In genomic region chr17:59811209-59811608, GRCh38 we compare ENCODE assay signal across 25 cellular contexts.
DNase-seq lines count a peak whose midpoint lies in the region; ATAC-seq and TF ChIP-seq lines count a peak whose summit lies in the region.
"Had no signal": no experiment of that assay in that cellular context is flagged by ENCODE, and none has a peak within 500 bp of the region (broad histone marks: within the 10 kb centered on the region; RNA-seq: fewer than 3 reads in every experiment).

No MANE protein-coding gene starts in this region.

- POLR2A ChIA-PET in HCT116 (lab: Charles Lee) = interaction anchor here (0.6 kb wide), 1 partner anchor 31 kb away, joined by 3 read pairs; no protein-coding TSS in a partner anchor

- H3K27ac ChIP-seq in HCT116 (ENCODE audit: low read depth, low read length) (peak overlapping the region; percentile 9; the same call in 1 of the 2 replicates), esophagus muscularis mucosa (replicated peaks in 1 of 4) (no peak overlapping the region)
- H3K27ac ChIP-seq: adrenal gland, BLaER1, neutrophil, upper lobe of left lung had no signal

- H3K27ac Mint-ChIP-seq in activated T-helper 17 cell treated with anti-CD3 and anti-CD28 coated beads, Interleukin-2, amount 50 U/mL, for 72 hours = peak overlapping the region; percentile 18
- peak overlapping the region; percentile 59 for H3K27ac Mint-ChIP-seq in mesothelial cell of epicardium

- H3K27me3 ChIP-seq in HCT116 (ENCODE audit: insufficient read depth, low read length) (no peaks in the 10 kb centered on the region), esophagus muscularis mucosa (no peaks in the 10 kb centered on the region)
- H3K27me3 ChIP-seq: adrenal gland, BLaER1, neutrophil, upper lobe of left lung had no signal

- H3K4me1 ChIP-seq in HCT116 (ENCODE audit: control insufficient read depth in 1 of 2, insufficient read depth in 2 of 2, low read length in 2 of 2) (peaks cover 12 to 21% of the 10 kb centered on the region in 2 experiments), esophagus muscularis mucosa (peaks cover 0 to 15% (median 5%) of the 10 kb centered on the region in 4 donors)
- H3K4me1 ChIP-seq: adrenal gland had no signal

- intact Hi-C loops in HCT116 (cut with micrococcal nuclease) = no loop called here
- intact Hi-C loops in esophagus muscularis mucosa (cut with DNase I) = no loop called here

- peak; percentile 27; the same call in 1 of the 2 replicates for ATAC-seq in HCT116
- no peak for ATAC-seq in activated T-helper 17 cell treated with anti-CD3 and anti-CD28 coated beads, Interleukin-2, amount 50 U/mL, for 72 hours (replicated peaks)
- ATAC-seq in HG03342 (IDR thresholded peaks at IDR 0.05; ENCODE audit: unreplicated experiment) = no peak

- peaks cover 11% of the 10 kb centered on the region for H3K4me1 Mint-ChIP-seq in activated T-helper 17 cell treated with anti-CD3 and anti-CD28 coated beads, Interleukin-2, amount 50 U/mL, for 72 hours
- peaks cover 12% of the 10 kb centered on the region for H3K4me1 Mint-ChIP-seq in mesothelial cell of epicardium

- H3K36me3 ChIP-seq in HCT116 (ENCODE audit: control insufficient read depth in 1 of 2, insufficient read depth in 2 of 2, low read length in 2 of 2) = peaks cover 0 to 13% of the 10 kb centered on the region in 2 experiments; a peak in 1 of 4 replicates
- H3K36me3 ChIP-seq in esophagus muscularis mucosa = peaks cover 0 to 40% (median 8%) of the 10 kb centered on the region in 4 donors

- no peaks in the 10 kb centered on the region for H3K9me2 ChIP-seq in HCT116 (ENCODE audit: insufficient read depth)

- H3K9me3 Mint-ChIP-seq in activated T-helper 17 cell treated with anti-CD3 and anti-CD28 coated beads, Interleukin-2, amount 50 U/mL, for 72 hours = no peaks in the 10 kb centered on the region
- H3K9me3 Mint-ChIP-seq in mesothelial cell of epicardium = no peaks in the 10 kb centered on the region
- H3K9me3 Mint-ChIP-seq: activated CD4-positive, alpha-beta memory T cell treated with anti-CD3 and anti-CD28 coated beads, Interleukin-2, amount 10 ng/mL, durations not matched to agents 7 days and 5 days had no signal

- TF ChIP-seq EP300 in esophagus muscularis mucosa (IDR thresholded peaks at IDR 0.05) = no peak

- RAD21 ChIA-PET in HCT116 (lab: Charles Lee; ENCODE audit: low non-redundant PET in 1 of 2, low total read pairs in 2 of 2, uncharacterized antibody in 2 of 2, unreplicated experiment in 2 of 2) = no interaction called here

- TF ChIP-seq RAD21 in HCT116 (IDR thresholded peaks at IDR 0.05; ENCODE audit: low read depth) = no peak

- H3K9me3 ChIP-seq in HCT116 (ENCODE audit: control insufficient read depth in 1 of 2, insufficient read depth in 1 of 2, low read depth in 1 of 2, low read length in 2 of 2) = no peaks in the 10 kb centered on the region
- no peaks in the 10 kb centered on the region for H3K9me3 ChIP-seq in esophagus muscularis mucosa
- H3K9me3 ChIP-seq: adrenal gland, BLaER1, neutrophil, upper lobe of left lung had no signal

- H3K9ac ChIP-seq in HCT116 (ENCODE audit: low read length) = no peak overlapping the region
- H3K9ac ChIP-seq: BLaER1 had no signal

- DNase-seq in A172 (ENCODE audit: low spot score) = peak; percentile 34
- DNase-seq in HCT116 (ENCODE audit: low read depth, low spot score) = no peak
- DNase-seq in mesothelial cell of epicardium (ENCODE audit: low spot score in 2 of 2, unreplicated experiment in 2 of 2) = no peak
- DNase-seq in COLO829 (ENCODE audit: low spot score) = no peak
- no peak for DNase-seq in esophagus muscularis mucosa (ENCODE audit: extremely low spot score)
- no peak for DNase-seq in NCI-H226
- DNase-seq: ACHN; activated CD4-positive, alpha-beta memory T cell treated with anti-CD3 and anti-CD28 coated beads, Interleukin-2, amount 10 ng/mL, durations not matched to agents 7 days and 5 days; activated gamma-delta T cell treated with Interleukin-2 at 50 U/mL for 16 hours; activated T-cell treated with anti-CD3 and anti-CD28 coated beads, Interleukin-2, amount 50 U/mL, for 1 hour; adrenal gland; cortex of kidney; DND-41; kidney glomerular epithelial cell; NCI-H1105 treated with DMSO at 0.1 percent for 48 hours; NCI-H2029; NCI-H345; NCI-H82; Right ventricle myocardium superior; stimulated activated CD4-positive, alpha-beta T cell treated with anti-CD3 and anti-CD28 coated beads, Interleukin-1b, Interleukin-23, amount 100 ng/mL, for 48 hours; upper lobe of left lung had no signal

- no peak overlapping the region for H3K4me3 Mint-ChIP-seq in activated T-helper 17 cell treated with anti-CD3 and anti-CD28 coated beads, Interleukin-2, amount 50 U/mL, for 72 hours
- no peak overlapping the region for H3K4me3 Mint-ChIP-seq in mesothelial cell of epicardium
- H3K4me3 Mint-ChIP-seq: activated CD4-positive, alpha-beta memory T cell treated with anti-CD3 and anti-CD28 coated beads, Interleukin-2, amount 10 ng/mL, durations not matched to agents 7 days and 5 days had no signal

- no peaks in the 10 kb centered on the region for H4K20me1 ChIP-seq in HCT116 (ENCODE audit: insufficient read depth)
- H4K20me1 ChIP-seq: BLaER1 had no signal

- peaks cover 71% of the 10 kb centered on the region for H3K36me3 Mint-ChIP-seq in activated T-helper 17 cell treated with anti-CD3 and anti-CD28 coated beads, Interleukin-2, amount 50 U/mL, for 72 hours (ENCODE audit: low read depth)
- peaks cover 11% of the 10 kb centered on the region for H3K36me3 Mint-ChIP-seq in mesothelial cell of epicardium

- TF ChIP-seq CTCF in HCT116 (IDR thresholded peaks at IDR 0.05 in 2 of 3, conservative IDR thresholded peaks at IDR 0.05 in 1 of 3; ENCODE audit: borderline replicate concordance in 1 of 3, insufficient read depth in 1 of 3, low read depth in 2 of 3, low read length in 2 of 3) = no peak
- no peak for TF ChIP-seq CTCF in mesothelial cell of epicardium (IDR thresholded peaks at IDR 0.05; ENCODE audit: unreplicated experiment)
- no peak for TF ChIP-seq CTCF in esophagus muscularis mucosa (IDR thresholded peaks at IDR 0.05)

- BruUV-seq in HCT116 (replicated peaks; lab: Mats Ljungman, UMichigan) = no TSS peak

- peaks cover 2% of the 10 kb centered on the region; the same call in 1 of the 2 replicates for H3K79me2 ChIP-seq in HCT116 (ENCODE audit: insufficient read depth, low read length)

- CTCF ChIA-PET in HCT116 (lab: Charles Lee) = no interaction called here

- no peaks in the 10 kb centered on the region for H3K27me3 Mint-ChIP-seq in activated T-helper 17 cell treated with anti-CD3 and anti-CD28 coated beads, Interleukin-2, amount 50 U/mL, for 72 hours
- H3K27me3 Mint-ChIP-seq in mesothelial cell of epicardium (ENCODE audit: low read depth) = no peaks in the 10 kb centered on the region
- H3K27me3 Mint-ChIP-seq: activated CD4-positive, alpha-beta memory T cell treated with anti-CD3 and anti-CD28 coated beads, Interleukin-2, amount 10 ng/mL, durations not matched to agents 7 days and 5 days had no signal

- H2AFZ ChIP-seq in HCT116 (ENCODE audit: low read depth, low read length, poor library complexity, severe bottlenecking) = no peak overlapping the region

- TF ChIP-seq POLR2A in HCT116 (IDR thresholded peaks at IDR 0.05; ENCODE audit: borderline replicate concordance, extremely low read depth, insufficient read depth, insufficient read length) = no peak
- no peak for TF ChIP-seq POLR2A in esophagus muscularis mucosa (IDR thresholded peaks at IDR 0.05; ENCODE audit: low read depth)

- WGBS in esophagus muscularis mucosa = 88% methylated on average over 1 of the region's 1 CpG

- H3K4me2 ChIP-seq in HCT116 (ENCODE audit: low read length) = no peak overlapping the region

- no peak overlapping the region for H3K4me3 ChIP-seq in HCT116 (replicated peaks in 1 of 2; ENCODE audit: low read depth in 1 of 2, low read length in 2 of 2)
- H3K4me3 ChIP-seq in esophagus muscularis mucosa = no peak overlapping the region
- H3K4me3 ChIP-seq: adrenal gland, BLaER1, upper lobe of left lung had no signal

TF ChIP-seq in HCT116, 20 proteins besides CTCF, POLR2A, EP300 and RAD21 (continues in another document):
- TF ChIP-seq ELF1 (IDR thresholded peaks at IDR 0.05; ENCODE audit: borderline replicate concordance, low read depth) (no peak), EZH2 (IDR thresholded peaks at IDR 0.05) (no peak), EZH2phosphoT487 (IDR thresholded peaks at IDR 0.05; ENCODE audit: borderline replicate concordance) (no peak), ZNF274 (IDR thresholded peaks at IDR 0.05; ENCODE audit: low read depth, low read length) (no peak), REST (IDR thresholded peaks at IDR 0.05; ENCODE audit: low read depth) (no peak), CEBPB (IDR thresholded peaks at IDR 0.05; ENCODE audit: low read depth) (0 out of 2 replicates have a peak, but pooled peaks have one; percentile 27), EGR1 (IDR thresholded peaks at IDR 0.05; ENCODE audit: low read depth) (no peak), SIN3A (IDR thresholded peaks at IDR 0.05; ENCODE audit: low read depth) (no peak), CBX3 (IDR thresholded peaks at IDR 0.05; ENCODE audit: low read depth) (peak; percentile 29; the same call in 1 of the 2 replicates)
